In genomic region chr15:80152896-80153876, GRCh38 we compare ENCODE assay signal across 8 cellular contexts. TPM values are rescaled to one million over a fixed set of nuclear protein-coding genes. Genes with fewer than 3 reads are reported as not detected.
DNase-seq lines count a peak whose midpoint lies in the region; ATAC-seq and TF ChIP-seq lines count a peak whose summit lies in the region.

FAH (plus strand) TSS chr15:80152999; CDS start chr15:80153055, 56 bp downstream.

- H3K36me3 ChIP-seq in transverse colon, result no peaks in the 10 kb centered on the region

- ATAC-seq in HG02763 (IDR thresholded peaks at IDR 0.05; ENCODE audit: unreplicated experiment) (peak; percentile 48), natural killer cell (peak; percentile 56 to 73 (median 65))

- H3K4me3 ChIP-seq in fibroblast of mammary gland (ENCODE audit: control insufficient read depth, low read depth, low read length) (peak within 1 kb of the TSS; percentile 77), transverse colon (peak within 1 kb of the TSS; percentile 35 to 61 (median 52))

- DNase-seq in SHP77 (lab: John Stamatoyannopoulos, UW) (peak; percentile 43 to 69), SHP77 treated with DMSO at 0.1 percent for 48 hours (lab: John Stamatoyannopoulos, UW) (no peak), NCI-H69 (lab: John Stamatoyannopoulos, UW) (peak; percentile 60), fibroblast of mammary gland (ENCODE audit: low read depth) (peak; percentile 47), natural killer cell (peak; percentile 47), transverse colon (peak; percentile 36)
- peak; percentile 68 to 71 for DNase-seq in activated T-cell treated with anti-CD3 and anti-CD28 coated beads, Interleukin-2, amount 50 U/mL, for 48 hours

- no peaks in the 10 kb centered on the region for H3K27me3 Mint-ChIP-seq in natural killer cell (ENCODE audit: low read depth in 2 of 2)

- in situ Hi-C loops in transverse colon (cut with MboI; ENCODE audit: low pct_ligation_motif_present in 1 of 4, low pct_unique_long_range_greater_than_20kb in 1 of 4, low sequenced_read_pairs in 3 of 4), result loop anchor here in 3 of 4 donors (25.0 kb wide), 2 partner anchors 91 to 266 kb away; partner anchors contain the start of genes MTHFS (in 2 of the 3) and ZFAND6 (in 2 of the 3)

- H3K27me3 ChIP-seq in transverse colon, result no peaks in the 10 kb centered on the region

- peak; percentile 36 for TF ChIP-seq POLR2A in transverse colon (IDR thresholded peaks at IDR 0.05)

- H3K4me3 Mint-ChIP-seq in natural killer cell, result peak within 1 kb of the TSS; percentile 93

- intact Hi-C loops in natural killer cell (cut with micrococcal nuclease) (loop anchor here (1.0 to 2.0 kb wide), 2 partner anchors 94 to 230 kb away; partner anchors contain the start of gene ZFAND6), transverse colon (cut with DNase I; ENCODE audit: low total_unique reads) (loop anchor here (10.0 kb wide), 1 partner anchor 88 kb away; no protein-coding TSS in a partner anchor)

- H3K4me1 Mint-ChIP-seq in natural killer cell, result peaks cover 21 to 25% of the 10 kb centered on the region in 2 donors

- no peak for TF ChIP-seq EP300 in transverse colon (IDR thresholded peaks at IDR 0.05; ENCODE audit: low read depth)

- peak within 1 kb of the TSS; percentile 76 to 84 (median 80) for H3K27ac ChIP-seq in transverse colon

- H3K27ac Mint-ChIP-seq in natural killer cell, result peak within 1 kb of the TSS; percentile 85 to 88

- peaks cover 0 to 14% (median 8%) of the 10 kb centered on the region in 4 donors for H3K4me1 ChIP-seq in transverse colon

- 0 to 3% methylated on average over 4 to 38 of the region's 45 CpGs for WGBS in transverse colon (ENCODE audit: low coverage in 1 of 2), 2 donors

- H3K9me3 ChIP-seq in transverse colon, result no peaks in the 10 kb centered on the region

- H3K9me3 Mint-ChIP-seq in natural killer cell, result no peaks in the 10 kb centered on the region

- no peaks in the 10 kb centered on the region for H3K36me3 Mint-ChIP-seq in natural killer cell

- TF ChIP-seq CTCF in fibroblast of mammary gland (conservative IDR thresholded peaks at IDR 0.05; ENCODE audit: control insufficient read depth, insufficient read depth, low read depth, low read length), result no peak
- no peak for TF ChIP-seq CTCF in natural killer cell (IDR thresholded peaks at IDR 0.05)
- TF ChIP-seq CTCF in transverse colon (IDR thresholded peaks at IDR 0.05), result no peak

RNA-seq across cellular contexts. Expression of gene FAH, which starts in this region (rescaled TPM):
- total RNA-seq in natural killer cell (10 to 100 TPM; 12.4 to 14.1 (median 13.5) TPM), transverse colon (10 to 100 TPM in 1 of 4 donors, 1 to 10 TPM in 3; 5.6 to 10.6 (median 8.7) TPM)
